ENCODE assay signal across 1 cellular context in genomic region chr9:133131506-133131905, GRCh38.
TF ChIP-seq lines count a peak whose summit lies in the region.

No MANE protein-coding gene starts in this region.

TF ChIP-seq in SK-N-SH treated with all-trans-retinoic acid at 6 μM for 48 hours, 23 proteins besides CTCF, POLR2A, EP300 and RAD21 (continued from another document):
- no peak for TF ChIP-seq ZNF8 (CRISPR knock-in tag; IDR thresholded peaks at IDR 0.05)
- TF ChIP-seq, protein P1, sequence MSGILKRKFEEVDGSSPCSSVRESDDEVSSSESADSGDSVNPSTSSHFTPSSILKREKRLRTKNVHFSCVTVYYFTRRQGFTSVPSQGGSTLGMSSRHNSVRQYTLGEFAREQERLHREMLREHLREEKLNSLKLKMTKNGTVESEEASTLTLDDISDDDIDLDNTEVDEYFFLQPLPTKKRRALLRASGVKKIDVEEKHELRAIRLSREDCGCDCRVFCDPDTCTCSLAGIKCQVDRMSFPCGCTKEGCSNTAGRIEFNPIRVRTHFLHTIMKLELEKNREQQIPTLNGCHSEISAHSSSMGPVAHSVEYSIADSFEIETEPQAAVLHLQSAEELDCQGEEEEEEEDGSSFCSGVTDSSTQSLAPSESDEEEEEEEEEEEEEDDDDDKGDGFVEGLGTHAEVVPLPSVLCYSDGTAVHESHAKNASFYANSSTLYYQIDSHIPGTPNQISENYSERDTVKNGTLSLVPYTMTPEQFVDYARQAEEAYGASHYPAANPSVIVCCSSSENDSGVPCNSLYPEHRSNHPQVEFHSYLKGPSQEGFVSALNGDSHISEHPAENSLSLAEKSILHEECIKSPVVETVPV (CRISPR knock-in tag; IDR thresholded peaks at IDR 0.05), result no peak
- TF ChIP-seq TOX (CRISPR knock-in tag; IDR thresholded peaks at IDR 0.05; ENCODE audit: borderline replicate concordance), result no peak
- TF ChIP-seq ESRRG (CRISPR knock-in tag; IDR thresholded peaks at IDR 0.05), result no peak
- no peak for TF ChIP-seq CREB5 (CRISPR knock-in tag; IDR thresholded peaks at IDR 0.05; ENCODE audit: low read depth)
- TF ChIP-seq ZNF565 (CRISPR knock-in tag; conservative IDR thresholded peaks at IDR 0.05; ENCODE audit: low read depth), result no peak
